Comparison of ENCODE assay signal across 13 cellular contexts in the genomic region with DNA sequence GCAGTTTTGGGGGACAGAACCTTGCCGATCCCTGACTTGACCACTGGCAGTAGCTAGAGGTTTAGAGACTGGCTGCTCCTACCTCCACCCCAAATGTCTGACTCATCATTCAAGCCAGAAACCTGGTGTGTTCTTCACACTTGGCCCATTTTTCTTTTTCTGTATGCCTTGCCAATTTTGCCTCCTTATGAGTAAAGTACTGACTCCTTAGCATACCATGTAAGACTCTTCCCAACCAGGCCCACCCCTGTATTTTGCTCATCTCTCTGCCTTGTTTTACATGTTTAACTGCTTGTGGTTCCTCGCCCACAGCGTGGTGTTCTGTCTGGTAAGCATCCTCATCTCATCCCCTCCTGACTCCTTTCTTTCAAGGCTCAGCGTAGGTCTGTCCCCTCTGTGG. TPM values are rescaled to one million over a fixed set of nuclear protein-coding genes. Genes with fewer than 3 reads are reported as not detected.
A peak's percentile ranks its signal among the peaks of the same experiment; 100 is the strongest.
DNase-seq lines count a peak whose midpoint lies in the region; ATAC-seq, FAIRE-seq and TF ChIP-seq lines count a peak whose summit lies in the region.
"Had no signal": no experiment of that assay in that cellular context is flagged by ENCODE, and none has a peak within 500 bp of the region (broad histone marks: within the 10 kb centered on the region; RNA-seq: fewer than 3 reads in every experiment).

No MANE protein-coding gene starts in this region.

- H3K27me3 Mint-ChIP-seq in nephron progenitor cell (ENCODE audit: low read depth, poor library complexity), result peaks cover 6% of the 10 kb centered on the region

- H3K4me3 ChIP-seq in bronchial epithelial cell (ENCODE audit: low read depth, low read length), result no peak overlapping the region

- TF ChIP-seq CTCF in bronchial epithelial cell (IDR thresholded peaks at IDR 0.05; ENCODE audit: insufficient read depth, low read length, severe bottlenecking), result no peak
- TF ChIP-seq CTCF in nephron progenitor cell (IDR thresholded peaks at IDR 0.05), result no peak

- H3K9me3 Mint-ChIP-seq in nephron progenitor cell, result no peaks in the 10 kb centered on the region

- H3K36me3 Mint-ChIP-seq in nephron progenitor cell (ENCODE audit: low read depth), result peaks cover 62% of the 10 kb centered on the region

- DNase-seq in EH (ENCODE audit: low read depth) (peak; percentile 6), LHCN-M2 (ENCODE audit: low read depth) (peak; percentile 15), bronchial epithelial cell (ENCODE audit: low read depth) (peak; percentile 17), nephron progenitor cell (no peak), T1000 (lab: John Stamatoyannopoulos, UW) (no peak), OCI-M2 (lab: John Stamatoyannopoulos, UW; ENCODE audit: unreplicated experiment) (no peak)
- DNase-seq: Calu3; KBM-7; NCI-H2081; NK-92 treated with Interleukin-12 subunit alpha and Interleukin-12 subunit beta, amount 100 ng/mL, for 24 hours; SK-N-SH; stimulated activated CD4-positive, alpha-beta T cell treated with anti-CD3 and anti-CD28 coated beads, Interleukin-2, amount 100 ng/mL, for 48 hours had no signal

- no peaks in the 10 kb centered on the region for H3K4me1 Mint-ChIP-seq in nephron progenitor cell

- no peak overlapping the region for H3K4me3 Mint-ChIP-seq in nephron progenitor cell

- ATAC-seq in GM18909 (IDR thresholded peaks at IDR 0.05; ENCODE audit: poor library complexity, unreplicated experiment), result no peak

- peaks cover 17% of the 10 kb centered on the region for H3K36me3 ChIP-seq in bronchial epithelial cell (ENCODE audit: control insufficient read depth, insufficient read depth, low read length)

- H3K27ac Mint-ChIP-seq in nephron progenitor cell, result peak overlapping the region; percentile 94

- no peak for FAIRE-seq in bronchial epithelial cell (lab: Jason Lieb, UNC)

- H3K27me3 ChIP-seq in bronchial epithelial cell (ENCODE audit: control insufficient read depth, insufficient read depth, low read length), result no peaks in the 10 kb centered on the region

RNA-seq across cellular contexts. Expression of a gene that starts 37.9 kb away (rescaled TPM):
- 108 and 109 TPM in 2 replicates for total RNA-seq in LHCN-M2 (2014; rRNA removed)
- polyA plus RNA-seq in LHCN-M2 (2012), result 59.7 TPM
- 82.1 and 93.2 TPM in 2 replicates for total RNA-seq in bronchial epithelial cell

RNA-seq across cellular contexts. Expression of a gene that starts 38.4 kb away (rescaled TPM):
- total RNA-seq in LHCN-M2 (2014; rRNA removed), result 29.4 and 32.1 TPM in 2 replicates
- polyA plus RNA-seq in LHCN-M2 (2012), result 23.7 TPM
- total RNA-seq in bronchial epithelial cell, result 36.6 and 50.5 TPM in 2 replicates

RNA-seq across cellular contexts. Expression of a gene that starts 57.4 kb away (rescaled TPM):
- total RNA-seq in LHCN-M2 (2014; rRNA removed), result 268 and 297 TPM in 2 replicates
- 161 TPM for polyA plus RNA-seq in LHCN-M2 (2012)
- total RNA-seq in bronchial epithelial cell, result 394 and 541 TPM in 2 replicates

Comparison
In these comparisons a context has a peak if more than half of its experiments do, and no peak if none do; other contexts are left out.
1. DNase-seq: peak in EH (single experiment), LHCN-M2 (single experiment) and bronchial epithelial cell (single experiment); none in nephron progenitor cell (single experiment), T1000 (single experiment) and OCI-M2 (single experiment).